ENCODE assay signal across 15 cellular contexts in the genomic region with DNA sequence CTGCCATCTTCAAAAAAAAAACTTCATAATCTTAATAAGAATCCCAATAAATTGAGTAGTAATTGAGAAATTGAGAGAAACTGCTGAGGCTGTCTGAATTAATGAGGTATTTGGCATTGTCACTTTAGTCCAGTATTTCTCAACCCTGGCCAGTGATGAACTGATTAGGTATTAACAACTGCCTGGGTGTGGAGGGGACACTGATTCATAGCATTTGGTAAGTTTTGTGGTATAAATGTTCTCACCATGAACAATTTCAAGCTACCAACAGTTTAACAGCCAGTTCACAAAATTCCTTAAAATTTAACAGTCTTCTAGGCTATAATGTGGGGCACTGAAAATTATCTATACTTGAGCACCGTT. TPM values are rescaled to one million over a fixed set of nuclear protein-coding genes. Genes with fewer than 3 reads are reported as not detected.
DNase-seq lines count a peak whose midpoint lies in the region; ATAC-seq, FAIRE-seq and TF ChIP-seq lines count a peak whose summit lies in the region.
"Had no signal": no experiment of that assay in that cellular context is flagged by ENCODE, and none has a peak within 500 bp of the region (broad histone marks: within the 10 kb centered on the region; RNA-seq: fewer than 3 reads in every experiment).

No MANE protein-coding gene starts in this region.

- H3K27ac Mint-ChIP-seq in astrocyte (ENCODE audit: unreplicated experiment) = peak overlapping the region; percentile 92
- H3K27ac Mint-ChIP-seq in CD4-positive, alpha-beta memory T cell = no peak overlapping the region
- H3K27ac Mint-ChIP-seq: naive thymus-derived CD8-positive, alpha-beta T cell had no signal

- no peak for ATAC-seq in activated CD4-positive, CD25-positive, alpha-beta regulatory T cell treated with anti-CD3 and anti-CD28 coated beads, Interleukin-2, amount 50 U/mL, for 24 hours
- ATAC-seq: naive thymus-derived CD8-positive, alpha-beta T cell had no signal

- H2AFZ ChIP-seq in astrocyte (ENCODE audit: low read depth, low read length) = peak overlapping the region; percentile 65

- H3K79me2 ChIP-seq in astrocyte (ENCODE audit: insufficient read depth, low read length) = peaks cover 65% of the 10 kb centered on the region

- no peak for TF ChIP-seq CTCF in astrocyte (IDR thresholded peaks at IDR 0.05; ENCODE audit: insufficient read depth, low read depth, low read length)
- TF ChIP-seq CTCF in right atrium auricular region (IDR thresholded peaks at IDR 0.05) = no peak

- peaks cover 35% of the 10 kb centered on the region for H3K4me1 Mint-ChIP-seq in astrocyte (ENCODE audit: low read depth, unreplicated experiment)
- no peaks in the 10 kb centered on the region for H3K4me1 Mint-ChIP-seq in CD4-positive, alpha-beta memory T cell
- H3K4me1 Mint-ChIP-seq: naive thymus-derived CD8-positive, alpha-beta T cell had no signal

- H3K27ac ChIP-seq in astrocyte (ENCODE audit: low read depth, low read length) (peak overlapping the region; percentile 57), right atrium auricular region (peak overlapping the region; percentile 26 to 64)
- no peak overlapping the region for H3K27ac ChIP-seq in CD4-positive, alpha-beta memory T cell (ENCODE audit: low read depth, low read length)

- H3K4me1 ChIP-seq in astrocyte (ENCODE audit: insufficient read depth, low read length) = peaks cover 32% of the 10 kb centered on the region
- peaks cover 0 to 7% of the 10 kb centered on the region in 2 donors for H3K4me1 ChIP-seq in right atrium auricular region
- peaks cover 41% of the 10 kb centered on the region for H3K4me1 ChIP-seq in skeletal muscle satellite cell (ENCODE audit: control insufficient read depth, insufficient read depth, low read length)
- no peaks in the 10 kb centered on the region for H3K4me1 ChIP-seq in CD4-positive, alpha-beta memory T cell (ENCODE audit: insufficient read depth, low read length)

- H3K27me3 ChIP-seq in astrocyte (ENCODE audit: insufficient read depth, low read length) = no peaks in the 10 kb centered on the region
- H3K27me3 ChIP-seq in right atrium auricular region = no peaks in the 10 kb centered on the region
- H3K27me3 ChIP-seq in skeletal muscle satellite cell (ENCODE audit: control insufficient read depth, insufficient read depth, low read length) = no peaks in the 10 kb centered on the region
- no peaks in the 10 kb centered on the region for H3K27me3 ChIP-seq in CD4-positive, alpha-beta memory T cell (ENCODE audit: insufficient read depth, low read length)

- CTCF ChIA-PET in CD4-positive, alpha-beta memory T cell (lab: Charles Lee; ENCODE audit: partially characterized antibody) = no interaction called here

- H3K36me3 ChIP-seq in astrocyte (ENCODE audit: insufficient read depth, low read length) (no peaks in the 10 kb centered on the region), right atrium auricular region (no peaks in the 10 kb centered on the region), skeletal muscle satellite cell (ENCODE audit: insufficient read depth, low read length) (no peaks in the 10 kb centered on the region)
- H3K36me3 ChIP-seq in CD4-positive, alpha-beta memory T cell (ENCODE audit: insufficient read depth, low read length) = no peaks in the 10 kb centered on the region

- peak overlapping the region; percentile 54 for H3K4me3 ChIP-seq in astrocyte (ENCODE audit: insufficient read depth, low read depth, low read length)
- H3K4me3 ChIP-seq in right atrium auricular region = peak overlapping the region in 1 of 2 donors; percentile 38
- H3K4me3 ChIP-seq in skeletal muscle satellite cell (ENCODE audit: low read length) = peak overlapping the region; percentile 62
- no peak overlapping the region for H3K4me3 ChIP-seq in CD4-positive, alpha-beta memory T cell (ENCODE audit: low read length in 2 of 2)

- peak overlapping the region; percentile 51 for H3K4me3 Mint-ChIP-seq in astrocyte (ENCODE audit: unreplicated experiment)
- H3K4me3 Mint-ChIP-seq in CD4-positive, alpha-beta memory T cell = peak overlapping the region in 1 of 8 donors; percentile 51

- FAIRE-seq in astrocyte (lab: Jason Lieb, UNC) = peak; percentile 87
- FAIRE-seq: GM18507, H1 had no signal

- POLR2A ChIA-PET in CD4-positive, alpha-beta memory T cell (lab: Charles Lee; ENCODE audit: partially characterized antibody) = no interaction called here

- peaks cover 8% of the 10 kb centered on the region for H4K20me1 ChIP-seq in astrocyte (ENCODE audit: insufficient read depth, low read length)

- DNase-seq in GM03348 (ENCODE audit: low spot score) = peak; percentile 74
- DNase-seq in astrocyte (ENCODE audit: low read depth) = peak; percentile 82
- DNase-seq in right atrium auricular region (ENCODE audit: low spot score) = no peak
- no peak for DNase-seq in SKM-1 treated with dmso at 0.1 percent for 144 hours (lab: John Stamatoyannopoulos, UW; ENCODE audit: unreplicated experiment)
- DNase-seq in epidermal melanocyte (ENCODE audit: insufficient read length, low spot score) = no peak
- DNase-seq in CD4-positive, alpha-beta memory T cell = no peak
- DNase-seq: DMS153; MV-4-11; naive thymus-derived CD8-positive, alpha-beta T cell; stimulated activated CD4-positive, alpha-beta T cell treated with anti-CD3 and anti-CD28 coated beads, Interleukin-2, amount 100 ng/mL, for 48 hours had no signal

- no peaks in the 10 kb centered on the region for H3K9me3 Mint-ChIP-seq in astrocyte (ENCODE audit: unreplicated experiment)
- peaks cover 0 to 15% (median 5%) of the 10 kb centered on the region in 8 donors for H3K9me3 Mint-ChIP-seq in CD4-positive, alpha-beta memory T cell

- H3K27me3 Mint-ChIP-seq in astrocyte (ENCODE audit: low read depth, unreplicated experiment) = no peaks in the 10 kb centered on the region
- peaks cover 0 to 2% of the 10 kb centered on the region in 2 donors for H3K27me3 Mint-ChIP-seq in CD4-positive, alpha-beta memory T cell

- H3K9ac ChIP-seq in astrocyte (ENCODE audit: low read length) (peak overlapping the region; percentile 74), skeletal muscle satellite cell (ENCODE audit: low read depth, low read length) (peak overlapping the region; percentile 72)

- no peaks in the 10 kb centered on the region for H3K9me3 ChIP-seq in astrocyte (ENCODE audit: insufficient read depth, low read depth, low read length)
- peaks cover 0 to 4% of the 10 kb centered on the region in 2 donors for H3K9me3 ChIP-seq in right atrium auricular region
- H3K9me3 ChIP-seq in skeletal muscle satellite cell (replicated peaks; ENCODE audit: low read length) = peaks cover under 1% of the 10 kb centered on the region
- no peaks in the 10 kb centered on the region for H3K9me3 ChIP-seq in CD4-positive, alpha-beta memory T cell (ENCODE audit: control insufficient read depth in 1 of 2, low read length in 2 of 2)

- H3K4me2 ChIP-seq in astrocyte (ENCODE audit: low read length) (peak overlapping the region; percentile 86), skeletal muscle satellite cell (ENCODE audit: low read length) (peak overlapping the region; percentile 82)

- intact Hi-C loops in CD4-positive, alpha-beta memory T cell (cut with micrococcal nuclease) = no loop called here

- peaks cover 8% of the 10 kb centered on the region for H3K36me3 Mint-ChIP-seq in astrocyte (ENCODE audit: low read depth, unreplicated experiment)
- H3K36me3 Mint-ChIP-seq in CD4-positive, alpha-beta memory T cell = no peaks in the 10 kb centered on the region

RNA-seq across cellular contexts. Expression of gene GPC6, which starts 18.3 kb away (rescaled TPM):
- total RNA-seq in astrocyte = 63.0 and 81.8 TPM in 2 replicates
- 1 to 10 TPM; 1.3 to 3.8 TPM for total RNA-seq in right atrium auricular region
- 31.4 and 33.4 TPM in 2 replicates for total RNA-seq in skeletal muscle satellite cell (2012; rRNA removed)
- total RNA-seq in CD4-positive, alpha-beta memory T cell = not detected
- not detected for polyA plus RNA-seq in CD4-positive, alpha-beta memory T cell
- total RNA-seq: naive thymus-derived CD8-positive, alpha-beta T cell; T-helper 1 cell treated with Interleukin-12 subunit alpha and Interleukin-12 subunit beta and Interleukin-4 antibody, amounts not matched to agents 30 ng/mL and 1 ng/mL, for 36 hours had no signal
- polyA plus RNA-seq: naive thymus-derived CD8-positive, alpha-beta T cell had no signal

Comparison
In these comparisons a context has a peak if more than half of its experiments do, and no peak if none do; other contexts are left out.
1. DNase-seq: peak in GM03348 (single experiment) and astrocyte (single experiment); none in right atrium auricular region (single experiment), SKM-1 treated with dmso at 0.1 percent for 144 hours (single experiment), epidermal melanocyte (single experiment) and CD4-positive, alpha-beta memory T cell (0 of 5).
2. H3K4me3 ChIP-seq: peak in astrocyte (single experiment) and skeletal muscle satellite cell (single experiment); none in CD4-positive, alpha-beta memory T cell (0 of 2).
3. RNA of gene GPC6, which starts 18.3 kb away (total RNA-seq): 63.0 to 81.8 TPM in astrocyte; 1.3 to 3.8 TPM in right atrium auricular region and not detected in CD4-positive, alpha-beta memory T cell; every median in the first group is over 10 times any median in the second.